17 cellular contexts compared by ENCODE assay signal in genomic region chr1:29162476-29163138, GRCh38. TPM values are rescaled to one million over a fixed set of nuclear protein-coding genes. Genes with fewer than 3 reads are reported as not detected.
DNase-seq lines count a peak whose midpoint lies in the region; ATAC-seq and TF ChIP-seq lines count a peak whose summit lies in the region.
"Had no signal": no experiment of that assay in that cellular context is flagged by ENCODE, and none has a peak within 500 bp of the region (broad histone marks: within the 10 kb centered on the region; RNA-seq: fewer than 3 reads in every experiment).

No MANE protein-coding gene starts in this region.

- intact Hi-C loops in heart left ventricle (cut with DNase I): no loop called here
- intact Hi-C loops in posterior vena cava (cut with DNase I): no loop called here

- TF ChIP-seq POLR2A in heart left ventricle (IDR thresholded peaks at IDR 0.05): no peak

- no peaks in the 10 kb centered on the region for H3K27me3 ChIP-seq in heart left ventricle
- H3K27me3 ChIP-seq: upper lobe of left lung had no signal

- H3K4me3 Mint-ChIP-seq in T-helper 17 cell: no peak overlapping the region
- H3K4me3 Mint-ChIP-seq: activated T-cell treated with anti-CD3 and anti-CD28 coated beads, Interleukin-2, amount 50 U/mL, for 4 hours; CD14-positive monocyte had no signal

- peaks cover 5% of the 10 kb centered on the region for H3K36me3 Mint-ChIP-seq in T-helper 17 cell (ENCODE audit: low read depth)

- no peak overlapping the region for H3K4me3 ChIP-seq in heart left ventricle
- H3K4me3 ChIP-seq: lung, upper lobe of left lung had no signal

- H3K27me3 Mint-ChIP-seq in T-helper 17 cell: no peaks in the 10 kb centered on the region

- TF ChIP-seq CTCF in heart left ventricle (IDR thresholded peaks at IDR 0.05): no peak

- peak; percentile 34 for DNase-seq in G401 (ENCODE audit: low spot score)
- no peak for DNase-seq in T-helper 17 cell
- DNase-seq in heart left ventricle: peak in 3 of 5 donors; percentile 15 to 54 (median 49)
- peak; percentile 87 for DNase-seq in posterior vena cava (ENCODE audit: low spot score)
- no peak for DNase-seq in HK-2 (ENCODE audit: unreplicated experiment)
- DNase-seq in central memory CD4-positive, alpha-beta T cell: no peak
- DNase-seq in ACHN: no peak
- DNase-seq: activated T-cell treated with anti-CD3 and anti-CD28 coated beads, Interleukin-2, amount 50 U/mL, for 4 hours; erythroblast; GOT3; NCI-H1694; NCI-H510A; SW 1271; upper lobe of left lung had no signal

- no peaks in the 10 kb centered on the region for H3K9me3 ChIP-seq in T-helper 17 cell (ENCODE audit: control insufficient read depth, low read length, poor library complexity, severe bottlenecking)
- no peaks in the 10 kb centered on the region for H3K9me3 ChIP-seq in heart left ventricle
- H3K9me3 ChIP-seq: upper lobe of left lung had no signal

- peaks cover 0 to 95% (median 72%) of the 10 kb centered on the region in 9 donors for H3K36me3 ChIP-seq in heart left ventricle

- peaks cover 31% of the 10 kb centered on the region for H3K4me1 Mint-ChIP-seq in T-helper 17 cell

- peak overlapping the region in 1 of 12 donors; percentile 5 for H3K27ac ChIP-seq in heart left ventricle

- ATAC-seq in T-helper 17 cell (no peak), heart left ventricle (peak in 3 of 4 donors; percentile 75 to 83 (median 76))
- ATAC-seq: activated CD4-positive, CD25-positive, alpha-beta regulatory T cell treated with anti-CD3 and anti-CD28 coated beads, Interleukin-2, amount 50 U/mL, for 24 hours; activated T-cell treated with anti-CD3 and anti-CD28 coated beads, Interleukin-2, amount 50 U/mL, for 4 hours had no signal

- 65 to 78% (median 70%) methylated on average over 9 of the region's 9 CpGs for WGBS in heart left ventricle, 4 donors

- peak overlapping the region; percentile 24 for H3K27ac Mint-ChIP-seq in T-helper 17 cell
- H3K27ac Mint-ChIP-seq: CD14-positive monocyte had no signal

- in situ Hi-C loops in G401 (cut with HindIII; ENCODE audit: low sequenced_read_pairs): no loop called here
- in situ Hi-C loops in ACHN (cut with HindIII; ENCODE audit: low pct_ligation_motif_present, low pct_unique_long_range_greater_than_20kb, low sequenced_read_pairs): no loop called here

- peaks cover 3 to 65% (median 30%) of the 10 kb centered on the region in 12 donors for H3K4me1 ChIP-seq in heart left ventricle

RNA-seq across cellular contexts. Expression of gene SRSF4, which starts 19.1 kb away (rescaled TPM):
- total RNA-seq in G401 (2014; rRNA removed; shearing (Covaris generic)): 34.1 and 39.5 TPM in 2 replicates
- total RNA-seq in T-helper 17 cell (100 to 1,000 TPM in 1 of 2 donors, 10 to 100 TPM in 1; 88.8 to 103 TPM), heart left ventricle (10 to 100 TPM; 40.4 to 54.6 (median 49.0) TPM), posterior vena cava (10 to 100 TPM; 62.9 to 77.8 TPM)
- 10 to 100 TPM; 41.6 to 53.2 TPM for polyA plus RNA-seq in heart left ventricle

RNA-seq across cellular contexts. Expression of gene TMEM200B, which starts 38.9 kb away (rescaled TPM):
- total RNA-seq in G401 (2014; rRNA removed; shearing (Covaris generic)): 18.4 and 21.2 TPM in 2 replicates
- total RNA-seq in T-helper 17 cell (not detected), heart left ventricle (1 to 10 TPM in 7 of 9 donors, under 1 TPM in 2; 0.83 to 3.5 (median 1.4) TPM), posterior vena cava (10 to 100 TPM; 20.8 to 23.6 TPM)
- polyA plus RNA-seq in heart left ventricle: 1 to 10 TPM; 1.5 to 1.9 TPM
- polyA plus RNA-seq: CD14-positive monocyte had no signal

Comparison
In these comparisons a context has a peak if more than half of its experiments do, and no peak if none do; other contexts are left out.
1. DNase-seq: peak in G401 (single experiment), heart left ventricle (3 of 5) and posterior vena cava (single experiment); none in T-helper 17 cell (0 of 3), HK-2 (single experiment), central memory CD4-positive, alpha-beta T cell (single experiment) and ACHN (single experiment).